8 cellular contexts compared by ENCODE assay signal in genomic region chr21:46286668-46286982, GRCh38. TPM values are rescaled to one million over a fixed set of nuclear protein-coding genes. Genes with fewer than 3 reads are reported as not detected.
DNase-seq lines count a peak whose midpoint lies in the region; ATAC-seq and TF ChIP-seq lines count a peak whose summit lies in the region.

No MANE protein-coding gene starts in this region.

- no peaks in the 10 kb centered on the region for H3K36me3 ChIP-seq in colonic mucosa

- H3K9ac ChIP-seq in colonic mucosa (ENCODE audit: low read depth in 2 of 2, low read length in 2 of 2): peak overlapping the region; percentile 13 to 75

- peaks cover 29% of the 10 kb centered on the region for H3K4me1 ChIP-seq in colonic mucosa

- H3K4me3 Mint-ChIP-seq in natural killer cell treated with Interleukin-12 subunit alpha and Interleukin-12 subunit beta and Interleukin-15 and Interleukin-18, amount 100 ng/mL, for 72 hours: peak overlapping the region; percentile 97

- DNase-seq in GF-D8 (lab: John Stamatoyannopoulos, UW) (peak; percentile 65), Kasumi-1 (lab: John Stamatoyannopoulos, UW) (peak; percentile 69 to 73), colonic mucosa (no peak)
- DNase-seq in natural killer cell treated with Interleukin-12 subunit alpha and Interleukin-12 subunit beta and Interleukin-15 and Interleukin-18, amount 100 ng/mL, for 72 hours (ENCODE audit: low spot score): no peak
- DNase-seq in stimulated activated CD4-positive, alpha-beta T cell treated with anti-CD3 and anti-CD28 coated beads, Interleukin-12 subunit alpha, Interleukin-12 subunit beta, amount 100 ng/mL, for 4 hours: no peak
- DNase-seq in activated CD4-positive, alpha-beta T cell treated with anti-CD3 and anti-CD28 coated beads, Interleukin-2, amount 50 U/mL, for 1 hour: no peak
- DNase-seq in effector CD4-positive, alpha-beta T cell: no peak

- H3K27ac Mint-ChIP-seq in natural killer cell treated with Interleukin-12 subunit alpha and Interleukin-12 subunit beta and Interleukin-15 and Interleukin-18, amount 100 ng/mL, for 72 hours: peak overlapping the region; percentile 91

- TF ChIP-seq CTCF in colonic mucosa (IDR thresholded peaks at IDR 0.05): no peak

- H3K36me3 Mint-ChIP-seq in natural killer cell treated with Interleukin-12 subunit alpha and Interleukin-12 subunit beta and Interleukin-15 and Interleukin-18, amount 100 ng/mL, for 72 hours: peaks cover 11% of the 10 kb centered on the region

- ATAC-seq in natural killer cell treated with Interleukin-12 subunit alpha and Interleukin-12 subunit beta and Interleukin-15 and Interleukin-18, amount 100 ng/mL, for 72 hours: peak in 1 of 2 donors; percentile 3
- no peak for ATAC-seq in HG03280 (IDR thresholded peaks at IDR 0.05; ENCODE audit: unreplicated experiment)

- no peaks in the 10 kb centered on the region for H3K9me3 Mint-ChIP-seq in natural killer cell treated with Interleukin-12 subunit alpha and Interleukin-12 subunit beta and Interleukin-15 and Interleukin-18, amount 100 ng/mL, for 72 hours

- peaks cover 27 to 44% of the 10 kb centered on the region in 2 donors for H3K4me1 Mint-ChIP-seq in natural killer cell treated with Interleukin-12 subunit alpha and Interleukin-12 subunit beta and Interleukin-15 and Interleukin-18, amount 100 ng/mL, for 72 hours (ENCODE audit: low read depth in 2 of 2)

- H3K9me3 ChIP-seq in colonic mucosa: no peaks in the 10 kb centered on the region

- no peaks in the 10 kb centered on the region for H3K27me3 Mint-ChIP-seq in natural killer cell treated with Interleukin-12 subunit alpha and Interleukin-12 subunit beta and Interleukin-15 and Interleukin-18, amount 100 ng/mL, for 72 hours

- H3K27ac ChIP-seq in colonic mucosa: peak overlapping the region; percentile 89

- no peaks in the 10 kb centered on the region for H3K27me3 ChIP-seq in colonic mucosa

- intact Hi-C loops in colonic mucosa (cut with DNase I): loop anchor here (5.0 kb wide), 1 partner anchor 36 kb away; the partner anchor contains the start of genes C21orf58 and PCNT

- peak overlapping the region; percentile 73 for H3K4me3 ChIP-seq in colonic mucosa

RNA-seq across cellular contexts. Expression of gene YBEY, which starts 0.5 kb away (rescaled TPM):
- total RNA-seq in colonic mucosa: 10 to 100 TPM in 1 of 2 donors, 1 to 10 TPM in 1; 8.0 to 12.4 TPM
- 10 to 100 TPM in 1 of 2 donors, 1 to 10 TPM in 1; 8.1 to 10.9 TPM for total RNA-seq in natural killer cell treated with Interleukin-12 subunit alpha and Interleukin-12 subunit beta and Interleukin-15 and Interleukin-18, amount 100 ng/mL, for 72 hours

RNA-seq across cellular contexts. Expression of gene MCM3AP, which starts 1.2 kb away (rescaled TPM):
- total RNA-seq in colonic mucosa: 100 to 1,000 TPM in 1 of 2 donors, 10 to 100 TPM in 1; 68.4 to 112 TPM
- total RNA-seq in natural killer cell treated with Interleukin-12 subunit alpha and Interleukin-12 subunit beta and Interleukin-15 and Interleukin-18, amount 100 ng/mL, for 72 hours: 100 to 1,000 TPM; 161 to 193 TPM

RNA-seq across cellular contexts. Expression of gene C21orf58, which starts 37.0 kb away (rescaled TPM):
- 10 to 100 TPM in 1 of 2 donors, 1 to 10 TPM in 1; 5.5 to 25.7 TPM for total RNA-seq in colonic mucosa
- 10 to 100 TPM; 12.3 to 49.3 TPM for total RNA-seq in natural killer cell treated with Interleukin-12 subunit alpha and Interleukin-12 subunit beta and Interleukin-15 and Interleukin-18, amount 100 ng/mL, for 72 hours

RNA-seq across cellular contexts. Expression of gene PCNT, which starts 37.3 kb away (rescaled TPM):
- 10 to 100 TPM; 15.1 to 32.5 TPM for total RNA-seq in colonic mucosa
- 100 to 1,000 TPM in 1 of 2 donors, 10 to 100 TPM in 1; 58.1 to 120 TPM for total RNA-seq in natural killer cell treated with Interleukin-12 subunit alpha and Interleukin-12 subunit beta and Interleukin-15 and Interleukin-18, amount 100 ng/mL, for 72 hours

RNA-seq across cellular contexts. Expression of gene LSS, which starts 58.1 kb away (rescaled TPM):
- total RNA-seq in colonic mucosa: 100 to 1,000 TPM in 1 of 2 donors, 10 to 100 TPM in 1; 78.2 to 142 TPM
- total RNA-seq in natural killer cell treated with Interleukin-12 subunit alpha and Interleukin-12 subunit beta and Interleukin-15 and Interleukin-18, amount 100 ng/mL, for 72 hours: 10 to 100 TPM; 32.6 to 54.4 TPM

Comparison
In these comparisons a context has a peak if more than half of its experiments do, and no peak if none do; other contexts are left out.
1. DNase-seq: peak in GF-D8 (single experiment) and Kasumi-1 (2 of 2); none in colonic mucosa (single experiment), natural killer cell treated with Interleukin-12 subunit alpha and Interleukin-12 subunit beta and Interleukin-15 and Interleukin-18, amount 100 ng/mL, for 72 hours (single experiment), stimulated activated CD4-positive, alpha-beta T cell treated with anti-CD3 and anti-CD28 coated beads, Interleukin-12 subunit alpha, Interleukin-12 subunit beta, amount 100 ng/mL, for 4 hours (single experiment), activated CD4-positive, alpha-beta T cell treated with anti-CD3 and anti-CD28 coated beads, Interleukin-2, amount 50 U/mL, for 1 hour (single experiment) and effector CD4-positive, alpha-beta T cell (single experiment).